22 cellular contexts compared by ENCODE assay signal in the genomic region with DNA sequence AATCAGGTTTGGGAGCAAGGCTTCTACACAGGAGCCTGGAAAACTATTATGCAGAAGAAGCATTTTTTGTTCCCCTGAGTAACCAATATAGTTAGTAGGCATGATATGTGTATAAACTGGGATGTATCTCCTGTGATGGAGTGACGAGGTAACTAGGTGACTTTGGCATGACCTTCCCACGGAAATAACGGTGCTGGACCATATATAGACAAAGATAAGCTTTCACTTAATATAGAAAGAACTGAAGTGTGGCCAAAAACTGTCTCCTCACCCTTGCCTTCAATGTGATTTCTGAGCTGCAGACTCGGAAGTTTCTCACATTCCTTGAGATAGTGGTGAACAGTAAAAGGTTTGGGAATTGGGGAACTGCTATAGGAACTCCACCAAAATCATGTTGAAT.
DNase-seq lines count a peak whose midpoint lies in the region; ATAC-seq and TF ChIP-seq lines count a peak whose summit lies in the region.
"Had no signal": no experiment of that assay in that cellular context is flagged by ENCODE, and none has a peak within 500 bp of the region (broad histone marks: within the 10 kb centered on the region; RNA-seq: fewer than 3 reads in every experiment).

No MANE protein-coding gene starts in this region.

- no peaks in the 10 kb centered on the region for H4K20me1 ChIP-seq in H9 (ENCODE audit: control insufficient read depth, insufficient read depth, insufficient read length)

- H3K27me3 ChIP-seq in lower lobe of right lung (ENCODE audit: low read depth) (no peaks in the 10 kb centered on the region), stomach smooth muscle (ENCODE audit: control insufficient read depth in 1 of 2, insufficient read depth in 2 of 2, low read length in 2 of 2) (no peaks in the 10 kb centered on the region), H9 (ENCODE audit: insufficient read depth, low read length) (no peaks in the 10 kb centered on the region), HAP-1 (ENCODE audit: low read depth) (no peaks in the 10 kb centered on the region)

- H3K27ac ChIP-seq in cingulate gyrus (ENCODE audit: low read depth, low read length) (peak overlapping the region; percentile 67), lower lobe of right lung (peak overlapping the region; percentile 36), stomach smooth muscle (ENCODE audit: low read length) (peak overlapping the region; percentile 62), H9 (ENCODE audit: insufficient read length, low read depth, low read length) (no peak overlapping the region)

- in situ Hi-C loops in HAP-1 (cut with MboI; ENCODE audit: low sequenced_read_pairs): no loop called here

- H3K9me3 Mint-ChIP-seq in H9: peaks cover 0 to 3% of the 10 kb centered on the region in 2 experiments; a peak in 1 of 5 replicates
- H3K9me3 Mint-ChIP-seq: IgD-negative memory B cell had no signal

- no peaks in the 10 kb centered on the region for H3K79me2 ChIP-seq in H9 (ENCODE audit: insufficient read depth, low read length)

- TF ChIP-seq CTCF in lower lobe of right lung (IDR thresholded peaks at IDR 0.05) (no peak), H9 (conservative IDR thresholded peaks at IDR 0.05) (no peak)

- no peak overlapping the region for H2AK5ac ChIP-seq in H9 (ENCODE audit: insufficient read length, low read length)

- H3K4me1 Mint-ChIP-seq in H9: peaks cover 17 to 23% of the 10 kb centered on the region in 2 experiments

- no peak overlapping the region for H4K91ac ChIP-seq in H9 (ENCODE audit: insufficient read length, low read depth, low read length)

- H3K23ac ChIP-seq in H9 (ENCODE audit: insufficient read length, low read depth, low read length): no peak overlapping the region

- no peak overlapping the region for H3K18ac ChIP-seq in H9 (ENCODE audit: insufficient read length, low read depth, low read length)

- no peak overlapping the region for H2AFZ ChIP-seq in H9 (ENCODE audit: low read length)

- H3K14ac ChIP-seq in H9 (ENCODE audit: insufficient read depth, low read length): no peak overlapping the region

- no peaks in the 10 kb centered on the region for H3K23me2 ChIP-seq in H9 (ENCODE audit: insufficient read length, low read depth, low read length, poor library complexity, severe bottlenecking)

- intact Hi-C loops in cardiac septum (cut with DNase I) (no loop called here), lower lobe of right lung (cut with DNase I) (no loop called here)

- H3T11ph ChIP-seq in H9 (ENCODE audit: low read length): no peak overlapping the region

- H3K9ac ChIP-seq in stomach smooth muscle (ENCODE audit: low read length in 2 of 2) (no peak overlapping the region), H9 (ENCODE audit: extremely low read depth, insufficient read length, low read length) (no peak overlapping the region)

- H2BK20ac ChIP-seq in H9 (ENCODE audit: low read depth, low read length, poor library complexity, severe bottlenecking): no peak overlapping the region

- ATAC-seq in lower lobe of right lung: no peak
- ATAC-seq in GM19397 (IDR thresholded peaks at IDR 0.05; ENCODE audit: unreplicated experiment): no peak
- ATAC-seq: PC-3 had no signal

- H3K4me3 ChIP-seq in lower lobe of right lung (no peak overlapping the region), stomach smooth muscle (ENCODE audit: low read length in 2 of 2) (no peak overlapping the region), HAP-1 (no peak overlapping the region)

- no peaks in the 10 kb centered on the region for H3K36me3 ChIP-seq in lower lobe of right lung
- no peaks in the 10 kb centered on the region for H3K36me3 ChIP-seq in stomach smooth muscle (ENCODE audit: control insufficient read depth in 2 of 2, insufficient read depth in 2 of 2, low read length in 2 of 2)
- H3K36me3 ChIP-seq in HAP-1 (replicated peaks): no peaks in the 10 kb centered on the region

- no peak overlapping the region for H4K5ac ChIP-seq in H9 (ENCODE audit: insufficient read length, low read depth, low read length)

- no peak overlapping the region for H2BK12ac ChIP-seq in H9 (ENCODE audit: insufficient read length, low read depth, low read length)

- H3K4me3 Mint-ChIP-seq in H9: no peak overlapping the region
- H3K4me3 Mint-ChIP-seq: B cell, IgD-negative memory B cell had no signal

- no peak overlapping the region for H3K4ac ChIP-seq in H9 (ENCODE audit: low read depth, low read length)

- H3K4me1 ChIP-seq in lower lobe of right lung: no peaks in the 10 kb centered on the region
- peaks cover 51% of the 10 kb centered on the region for H3K4me1 ChIP-seq in stomach smooth muscle (ENCODE audit: control insufficient read depth, insufficient read depth, low read length)
- H3K4me1 ChIP-seq in H9 (ENCODE audit: insufficient read depth, low read length): no peaks in the 10 kb centered on the region; the same call in 1 of the 2 replicates
- no peaks in the 10 kb centered on the region for H3K4me1 ChIP-seq in HAP-1
- H3K4me1 ChIP-seq: Caco-2 had no signal

- no peaks in the 10 kb centered on the region; a peak in 1 of 7 replicates for H3K36me3 Mint-ChIP-seq in H9 (ENCODE audit: insufficient read depth in 1 of 3, low read depth in 3 of 3)

- H2BK15ac ChIP-seq in H9 (ENCODE audit: low read depth, low read length): no peak overlapping the region

- WGBS in H9 (ENCODE audit: extremely low coverage, insufficient read length, low lambda C conversion rate): no CpG with 5 or more reads among the region's 4 CpGs

- DNase-seq in cardiac septum (ENCODE audit: low spot score): peak; percentile 38
- DNase-seq in lower lobe of right lung: no peak
- no peak for DNase-seq in H9
- DNase-seq in COLO668 (lab: John Stamatoyannopoulos, UW; ENCODE audit: unreplicated experiment): no peak
- no peak for DNase-seq in HAP-1 (ENCODE audit: low spot score in 2 of 2)
- DNase-seq: Caco-2, DMS153, GDM1, GOT3, Karpas-422, NCI-H1048, NCI-H1436, NCI-H2029, NCI-H345, NCI-H524 treated with DMSO at 0.1 percent for 48 hours, PC-3, RPMI8226 had no signal

- peaks cover 2% of the 10 kb centered on the region for H3K27me3 Mint-ChIP-seq in H9 (ENCODE audit: low read depth)

- H2BK120ac ChIP-seq in H9 (ENCODE audit: low read depth, low read length, poor library complexity, severe bottlenecking): no peak overlapping the region

- no peak overlapping the region for H4K8ac ChIP-seq in H9 (replicated peaks; ENCODE audit: insufficient read length, low read depth, low read length)

- no peak overlapping the region for H3K4me2 ChIP-seq in H9 (ENCODE audit: insufficient read depth, insufficient read length, low read length)

- H3K9me3 ChIP-seq in lower lobe of right lung: no peaks in the 10 kb centered on the region
- no peaks in the 10 kb centered on the region for H3K9me3 ChIP-seq in stomach smooth muscle (ENCODE audit: control insufficient read depth in 2 of 2, low read length in 2 of 2)
- H3K9me3 ChIP-seq in H9 (ENCODE audit: control insufficient read depth, low read depth, low read length): no peaks in the 10 kb centered on the region
- no peaks in the 10 kb centered on the region for H3K9me3 ChIP-seq in HAP-1
- H3K9me3 ChIP-seq: Caco-2 had no signal

- no peak overlapping the region for H3K56ac ChIP-seq in H9 (ENCODE audit: insufficient read length, low read depth, low read length)

- no peak overlapping the region for H3K27ac Mint-ChIP-seq in H9
- H3K27ac Mint-ChIP-seq: B cell, IgD-negative memory B cell had no signal

- H3K79me1 ChIP-seq in H9 (ENCODE audit: insufficient read depth, low read depth, low read length, poor library complexity, severe bottlenecking): no peaks in the 10 kb centered on the region

- H2BK5ac ChIP-seq in H9 (ENCODE audit: insufficient read length, low read length): no peak overlapping the region
